In genomic region chr19:29336425-29336824, GRCh38 we compare ENCODE assay signal across 26 cellular contexts.
"Had no signal": no experiment of that assay in that cellular context is flagged by ENCODE, and none has a peak within 500 bp of the region (broad histone marks: within the 10 kb centered on the region; RNA-seq: fewer than 3 reads in every experiment).

No MANE protein-coding gene starts in this region.

- H3K27me3 Mint-ChIP-seq: dendritic cell treated with granulocyte-macrophage colony-stimulating factor and Interleukin-4, amounts not matched to agents 40 ng/mL and 50 ng/mL, for 4 days had no signal

- H3K4me1 Mint-ChIP-seq: endodermal cell, mesothelial cell of epicardium, naive B cell had no signal

- ATAC-seq: effector memory CD8-positive, alpha-beta T cell; esophagus mucosa; gastrocnemius medialis; heart left ventricle; left cardiac atrium; left lung; left ventricle myocardium superior; lower lobe of right lung; mucosa of descending colon had no signal

- FAIRE-seq: endometrium, islet of Langerhans, keratinocyte had no signal

- H3K4me1 ChIP-seq: colonic mucosa, esophagus squamous epithelium, gastrocnemius medialis, heart left ventricle, left lung, lower lobe of right lung had no signal

- H3K9me3 ChIP-seq: colonic mucosa, gastrocnemius medialis had no signal

- H3K4me3 ChIP-seq: colonic mucosa, esophagus squamous epithelium, gastrocnemius medialis, heart left ventricle, left lung, lower lobe of right lung, mucosa of descending colon had no signal

- H3K4me3 Mint-ChIP-seq: dendritic cell treated with granulocyte-macrophage colony-stimulating factor and Interleukin-4, amounts not matched to agents 40 ng/mL and 50 ng/mL, for 4 days; effector memory CD8-positive, alpha-beta T cell; endodermal cell; mesothelial cell of epicardium; naive B cell had no signal

- H3K27ac Mint-ChIP-seq: dendritic cell treated with granulocyte-macrophage colony-stimulating factor and Interleukin-4, amounts not matched to agents 40 ng/mL and 50 ng/mL, for 4 days; effector memory CD8-positive, alpha-beta T cell; endodermal cell; mesothelial cell of epicardium; naive B cell had no signal

- H3K36me3 Mint-ChIP-seq: mesothelial cell of epicardium, naive B cell had no signal

- DNase-seq: colonic mucosa; cortex of kidney; effector CD8-positive, alpha-beta T cell; effector memory CD8-positive, alpha-beta T cell; endodermal cell; erythroblast; esophagus squamous epithelium; foreskin fibroblast; foreskin melanocyte; gastrocnemius medialis; heart left ventricle; hippocampal formation; left cardiac atrium; left lung; left ventricle myocardium superior; lower lobe of right lung; mesenchymal stem cell; mucosa of descending colon; naive B cell had no signal

- H3K27ac ChIP-seq: colonic mucosa, epithelial cell of prostate, esophagus squamous epithelium, gastrocnemius medialis, heart left ventricle, left lung, lower lobe of right lung had no signal
